Comparison of ENCODE assay signal across 1 cellular context in the genomic region with DNA sequence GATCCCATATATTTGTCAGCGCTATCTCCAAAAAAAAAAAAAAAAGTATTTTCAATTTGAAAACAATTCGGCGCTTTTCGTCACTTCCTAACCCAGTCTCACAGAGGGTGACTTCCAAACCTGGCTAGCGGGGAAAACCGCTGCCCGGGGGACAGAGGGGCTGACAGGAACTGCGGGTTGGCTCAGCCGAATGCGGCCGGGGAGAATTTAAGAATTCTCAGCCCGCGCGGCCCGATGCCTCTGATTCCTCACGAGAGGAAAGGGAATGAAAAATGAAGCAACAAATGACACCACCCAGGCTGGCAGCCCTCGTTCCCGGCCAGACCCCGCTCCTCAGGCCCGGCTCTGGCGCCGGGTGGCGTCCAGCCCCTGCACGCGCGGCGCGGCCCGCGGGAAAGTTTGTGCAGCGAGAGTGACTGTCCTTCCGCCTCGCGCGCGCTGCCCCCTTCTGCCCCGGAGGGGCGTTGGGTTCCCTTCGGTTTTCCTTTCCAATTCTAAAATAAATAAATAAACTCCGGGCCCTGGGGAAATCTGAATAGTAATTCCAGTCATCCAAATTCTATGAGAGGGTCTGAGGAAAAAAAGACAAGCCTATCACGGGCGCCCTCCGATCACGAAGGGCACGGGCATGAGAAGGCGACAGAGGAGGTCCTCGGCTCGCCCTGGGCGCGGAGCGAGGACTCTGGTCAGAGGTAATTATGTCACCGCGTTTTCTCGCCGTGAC.
TF ChIP-seq lines count a peak whose summit lies in the region.

No MANE protein-coding gene starts in this region.

TF ChIP-seq in A549, 52 proteins besides CTCF, POLR2A, EP300 and RAD21 (continued from another document):
- TF ChIP-seq KDM1A (IDR thresholded peaks at IDR 0.05; ENCODE audit: low read depth) (no peak), HMGXB4 (CRISPR knock-in tag; IDR thresholded peaks at IDR 0.05; ENCODE audit: borderline replicate concordance) (no peak), RARB (CRISPR knock-in tag; IDR thresholded peaks at IDR 0.05) (no peak), RFX5 (IDR thresholded peaks at IDR 0.05) (no peak), CEBPB (IDR thresholded peaks at IDR 0.05) (no peak)
